ENCODE assay signal across 19 cellular contexts in the genomic region with DNA sequence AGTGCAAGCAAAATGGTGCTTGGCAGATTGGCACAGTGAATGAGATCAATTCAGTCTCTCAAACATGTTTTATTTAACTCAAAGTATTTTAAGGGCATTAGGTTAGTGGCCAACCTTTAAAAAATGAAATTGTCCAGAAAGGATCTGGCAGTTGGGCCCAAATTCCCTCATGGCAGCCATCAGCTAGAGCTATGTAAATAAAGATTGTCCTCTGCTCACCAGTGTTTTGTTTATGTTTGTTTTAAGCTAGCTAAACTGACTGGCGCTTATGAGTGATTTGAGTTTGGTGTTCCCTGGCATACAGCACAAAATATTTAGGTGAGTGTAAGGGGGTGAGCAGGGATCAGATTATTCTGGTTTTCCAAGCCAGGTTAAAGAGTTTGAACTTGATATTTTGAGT. TPM values are rescaled to one million over a fixed set of nuclear protein-coding genes. Genes with fewer than 3 reads are reported as not detected.
A peak's percentile ranks its signal among the peaks of the same experiment; 100 is the strongest.
DNase-seq lines count a peak whose midpoint lies in the region; ATAC-seq, FAIRE-seq and TF ChIP-seq lines count a peak whose summit lies in the region.
"Had no signal": no experiment of that assay in that cellular context is flagged by ENCODE, and none has a peak within 500 bp of the region (broad histone marks: within the 10 kb centered on the region; RNA-seq: fewer than 3 reads in every experiment).

No MANE protein-coding gene starts in this region.

- in situ Hi-C loops in ACHN (cut with HindIII; ENCODE audit: low pct_ligation_motif_present, low pct_unique_long_range_greater_than_20kb, low sequenced_read_pairs) = no loop called here

- no peak overlapping the region for H3K27ac ChIP-seq in pancreas
- H3K27ac ChIP-seq: esophagus squamous epithelium had no signal

- no peak for FAIRE-seq in pancreas (lab: Jason Lieb, UNC)
- FAIRE-seq: islet of Langerhans had no signal

- 22 to 23% methylated on average over 1 of the region's 1 CpG for WGBS in pancreas, 2 donors

- DNase-seq in activated naive CD4-positive, alpha-beta T cell treated with Interleukin-2 at 50 U/mL for 16 hours = no peak
- no peak for DNase-seq in activated T-helper 1 cell treated with anti-CD3 and anti-CD28 coated beads, Interleukin-12 subunit alpha, Interleukin-12 subunit beta, Interleukin-2, Interleukin-4 antibody, amounts not matched to agents 30 ng/mL and 10 ng/mL and 1 ng/mL, durations not matched to agents 14 hours and 24 hours and 36 hours (ENCODE audit: low spot score)
- DNase-seq in pancreas (no peak), LoVo (ENCODE audit: low spot score) (no peak), ACHN (no peak)
- DNase-seq: activated CD4-positive, alpha-beta T cell treated with anti-CD3 and anti-CD28 coated beads, Interleukin-2, amount 50 U/mL, for 1 hour; DMS 273 treated with DMSO at 0.1 percent for 48 hours; esophagus squamous epithelium; head of caudate nucleus; Karpas-422; mesendoderm; NCI-H146; SHP77 treated with DMSO at 0.1 percent for 48 hours; stimulated activated CD4-positive, alpha-beta T cell treated with anti-CD3 and anti-CD28 coated beads, Interleukin-4, amount 100 ng/mL, for 24 hours; T1000; transverse colon had no signal

- peak overlapping the region; percentile 88 for H3K27ac Mint-ChIP-seq in activated naive CD4-positive, alpha-beta T cell treated with anti-CD3 and anti-CD28 coated beads, Interleukin-2, amount 50 U/mL, for 24 hours
- H3K27ac Mint-ChIP-seq in activated T-helper 1 cell treated with anti-CD3 and anti-CD28 coated beads, Interleukin-12 subunit alpha, Interleukin-12 subunit beta, Interleukin-2, Interleukin-4 antibody, amounts not matched to agents 30 ng/mL and 10 ng/mL and 1 ng/mL, durations not matched to agents 14 hours and 24 hours and 36 hours = peak overlapping the region; percentile 30

- H3K36me3 Mint-ChIP-seq in activated naive CD4-positive, alpha-beta T cell treated with anti-CD3 and anti-CD28 coated beads, Interleukin-2, amount 50 U/mL, for 24 hours = peaks cover 17% of the 10 kb centered on the region
- peaks cover 28% of the 10 kb centered on the region for H3K36me3 Mint-ChIP-seq in activated T-helper 1 cell treated with anti-CD3 and anti-CD28 coated beads, Interleukin-12 subunit alpha, Interleukin-12 subunit beta, Interleukin-2, Interleukin-4 antibody, amounts not matched to agents 30 ng/mL and 10 ng/mL and 1 ng/mL, durations not matched to agents 14 hours and 24 hours and 36 hours (ENCODE audit: low read depth)

- H3K9me3 ChIP-seq in pancreas = no peaks in the 10 kb centered on the region
- H3K9me3 ChIP-seq: transverse colon had no signal

- intact Hi-C loops in activated T-helper 1 cell treated with anti-CD3 and anti-CD28 coated beads, Interleukin-12 subunit alpha, Interleukin-12 subunit beta, Interleukin-2, Interleukin-4 antibody, amounts not matched to agents 30 ng/mL and 10 ng/mL and 1 ng/mL, durations not matched to agents 14 hours and 24 hours and 36 hours (cut with micrococcal nuclease) = no loop called here
- intact Hi-C loops in pancreas (cut with DNase I) = no loop called here

- H3K27me3 ChIP-seq in pancreas = no peaks in the 10 kb centered on the region
- H3K27me3 ChIP-seq: esophagus squamous epithelium, transverse colon had no signal

- no peaks in the 10 kb centered on the region for H3K4me1 ChIP-seq in pancreas

- no peak for TF ChIP-seq CTCF in pancreas (IDR thresholded peaks at IDR 0.05)

- H3K9me3 Mint-ChIP-seq in activated naive CD4-positive, alpha-beta T cell treated with anti-CD3 and anti-CD28 coated beads, Interleukin-2, amount 50 U/mL, for 24 hours = no peaks in the 10 kb centered on the region
- H3K9me3 Mint-ChIP-seq in activated T-helper 1 cell treated with anti-CD3 and anti-CD28 coated beads, Interleukin-12 subunit alpha, Interleukin-12 subunit beta, Interleukin-2, Interleukin-4 antibody, amounts not matched to agents 30 ng/mL and 10 ng/mL and 1 ng/mL, durations not matched to agents 14 hours and 24 hours and 36 hours = no peaks in the 10 kb centered on the region

- H3K4me3 ChIP-seq in pancreas = no peak overlapping the region
- H3K4me3 ChIP-seq: esophagus squamous epithelium, transverse colon had no signal

- peaks cover 0 to 4% (median 0%) of the 10 kb centered on the region in 3 donors for H3K36me3 ChIP-seq in pancreas

- peaks cover 80% of the 10 kb centered on the region for H3K4me1 Mint-ChIP-seq in activated naive CD4-positive, alpha-beta T cell treated with anti-CD3 and anti-CD28 coated beads, Interleukin-2, amount 50 U/mL, for 24 hours
- H3K4me1 Mint-ChIP-seq in activated T-helper 1 cell treated with anti-CD3 and anti-CD28 coated beads, Interleukin-12 subunit alpha, Interleukin-12 subunit beta, Interleukin-2, Interleukin-4 antibody, amounts not matched to agents 30 ng/mL and 10 ng/mL and 1 ng/mL, durations not matched to agents 14 hours and 24 hours and 36 hours (ENCODE audit: low read depth) = peaks cover 42% of the 10 kb centered on the region

- H3K4me3 Mint-ChIP-seq in activated naive CD4-positive, alpha-beta T cell treated with anti-CD3 and anti-CD28 coated beads, Interleukin-2, amount 50 U/mL, for 24 hours = no peak overlapping the region
- H3K4me3 Mint-ChIP-seq in activated T-helper 1 cell treated with anti-CD3 and anti-CD28 coated beads, Interleukin-12 subunit alpha, Interleukin-12 subunit beta, Interleukin-2, Interleukin-4 antibody, amounts not matched to agents 30 ng/mL and 10 ng/mL and 1 ng/mL, durations not matched to agents 14 hours and 24 hours and 36 hours = no peak overlapping the region

- ATAC-seq in pancreas = peak; percentile 18 to 63 (median 39)

- H3K27me3 Mint-ChIP-seq in activated naive CD4-positive, alpha-beta T cell treated with anti-CD3 and anti-CD28 coated beads, Interleukin-2, amount 50 U/mL, for 24 hours = no peaks in the 10 kb centered on the region
- H3K27me3 Mint-ChIP-seq in activated T-helper 1 cell treated with anti-CD3 and anti-CD28 coated beads, Interleukin-12 subunit alpha, Interleukin-12 subunit beta, Interleukin-2, Interleukin-4 antibody, amounts not matched to agents 30 ng/mL and 10 ng/mL and 1 ng/mL, durations not matched to agents 14 hours and 24 hours and 36 hours (ENCODE audit: insufficient read depth) = no peaks in the 10 kb centered on the region

RNA-seq across cellular contexts. Expression of gene HDAC1, which starts 18.1 kb away (rescaled TPM):
- 177 and 179 TPM in 2 replicates for total RNA-seq in activated T-helper 1 cell treated with anti-CD3 and anti-CD28 coated beads, Interleukin-12 subunit alpha, Interleukin-12 subunit beta, Interleukin-2, Interleukin-4 antibody, amounts not matched to agents 30 ng/mL and 10 ng/mL and 1 ng/mL, durations not matched to agents 14 hours and 24 hours and 36 hours
- 10 to 100 TPM; 27.0 to 43.5 (median 30.5) TPM for total RNA-seq in pancreas
- polyA plus RNA-seq in pancreas = 10 to 100 TPM; 30.6 to 77.9 TPM

RNA-seq across cellular contexts. Expression of gene MARCKSL1, which starts 26.1 kb away (rescaled TPM):
- 31.6 and 31.8 TPM in 2 replicates for total RNA-seq in activated T-helper 1 cell treated with anti-CD3 and anti-CD28 coated beads, Interleukin-12 subunit alpha, Interleukin-12 subunit beta, Interleukin-2, Interleukin-4 antibody, amounts not matched to agents 30 ng/mL and 10 ng/mL and 1 ng/mL, durations not matched to agents 14 hours and 24 hours and 36 hours
- total RNA-seq in pancreas = 10 to 100 TPM in 4 of 6 donors, 1 to 10 TPM in 2; 7.3 to 49.5 (median 14.5) TPM
- polyA plus RNA-seq in pancreas = 10 to 100 TPM; 16.3 to 16.5 TPM

RNA-seq across cellular contexts. Expression of gene FAM229A, which starts 52.3 kb away (rescaled TPM):
- 4.0 TPM in 2 replicates for total RNA-seq in activated T-helper 1 cell treated with anti-CD3 and anti-CD28 coated beads, Interleukin-12 subunit alpha, Interleukin-12 subunit beta, Interleukin-2, Interleukin-4 antibody, amounts not matched to agents 30 ng/mL and 10 ng/mL and 1 ng/mL, durations not matched to agents 14 hours and 24 hours and 36 hours
- total RNA-seq in pancreas = 1 to 10 TPM; 1.9 to 6.4 (median 3.8) TPM
- 10 to 100 TPM; 18.6 to 21.8 TPM for polyA plus RNA-seq in pancreas

RNA-seq across cellular contexts. Expression of gene TSSK3, which starts 52.4 kb away (rescaled TPM):
- 0.51 and 1.3 TPM in 2 replicates for total RNA-seq in activated T-helper 1 cell treated with anti-CD3 and anti-CD28 coated beads, Interleukin-12 subunit alpha, Interleukin-12 subunit beta, Interleukin-2, Interleukin-4 antibody, amounts not matched to agents 30 ng/mL and 10 ng/mL and 1 ng/mL, durations not matched to agents 14 hours and 24 hours and 36 hours
- total RNA-seq in pancreas = 1 to 10 TPM; 1.0 to 2.5 (median 1.3) TPM
- 1 to 10 TPM in 1 of 2 donors, under 1 TPM in 1; 0.35 to 1.8 TPM for polyA plus RNA-seq in pancreas

RNA-seq across cellular contexts. Expression of gene LCK, which starts 58.9 kb away (rescaled TPM):
- 269 and 281 TPM in 2 replicates for total RNA-seq in activated T-helper 1 cell treated with anti-CD3 and anti-CD28 coated beads, Interleukin-12 subunit alpha, Interleukin-12 subunit beta, Interleukin-2, Interleukin-4 antibody, amounts not matched to agents 30 ng/mL and 10 ng/mL and 1 ng/mL, durations not matched to agents 14 hours and 24 hours and 36 hours
- 1 to 10 TPM in 3 of 6 donors, under 1 TPM in 3; 0.09 to 1.6 (median 1.0) TPM for total RNA-seq in pancreas
- polyA plus RNA-seq in pancreas = under 1 TPM; 0.33 to 0.80 TPM
- total RNA-seq: NCI-H460 had no signal
